In the genomic region with DNA sequence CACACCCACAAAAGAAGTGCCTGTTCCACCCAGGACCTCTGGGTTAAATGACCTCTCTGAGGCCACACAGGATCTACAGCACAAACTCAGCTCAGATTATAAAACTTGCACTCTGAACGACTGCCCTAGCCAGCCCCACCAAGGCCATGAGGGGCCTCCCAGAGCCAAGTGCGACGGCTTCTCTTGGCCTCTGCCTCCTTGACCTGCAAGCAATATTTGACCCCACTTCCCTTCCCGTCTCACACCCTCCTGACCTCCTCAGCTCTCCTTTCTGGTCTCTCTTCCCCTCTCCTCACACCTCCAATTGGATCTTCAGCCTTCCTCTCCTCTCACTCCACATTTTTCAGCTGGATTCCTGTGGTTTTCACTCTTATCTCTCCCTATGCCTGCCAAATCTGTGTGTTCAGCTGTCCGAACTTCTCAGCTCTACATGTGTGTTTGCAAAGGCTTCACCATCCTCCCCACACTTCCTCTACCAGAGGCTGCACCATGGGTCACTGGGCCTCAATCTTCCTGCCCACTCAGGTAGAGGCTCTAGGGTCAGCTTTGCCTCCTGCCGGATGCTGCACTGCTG, we compare ENCODE assay signal across 2 cellular contexts.
TF ChIP-seq lines count a peak whose summit lies in the region.

No MANE protein-coding gene starts in this region.

TF ChIP-seq in GM23338, 12 proteins besides CTCF, POLR2A, EP300 and RAD21 (continued from another document and continues in another):
- TF ChIP-seq, protein P1, sequence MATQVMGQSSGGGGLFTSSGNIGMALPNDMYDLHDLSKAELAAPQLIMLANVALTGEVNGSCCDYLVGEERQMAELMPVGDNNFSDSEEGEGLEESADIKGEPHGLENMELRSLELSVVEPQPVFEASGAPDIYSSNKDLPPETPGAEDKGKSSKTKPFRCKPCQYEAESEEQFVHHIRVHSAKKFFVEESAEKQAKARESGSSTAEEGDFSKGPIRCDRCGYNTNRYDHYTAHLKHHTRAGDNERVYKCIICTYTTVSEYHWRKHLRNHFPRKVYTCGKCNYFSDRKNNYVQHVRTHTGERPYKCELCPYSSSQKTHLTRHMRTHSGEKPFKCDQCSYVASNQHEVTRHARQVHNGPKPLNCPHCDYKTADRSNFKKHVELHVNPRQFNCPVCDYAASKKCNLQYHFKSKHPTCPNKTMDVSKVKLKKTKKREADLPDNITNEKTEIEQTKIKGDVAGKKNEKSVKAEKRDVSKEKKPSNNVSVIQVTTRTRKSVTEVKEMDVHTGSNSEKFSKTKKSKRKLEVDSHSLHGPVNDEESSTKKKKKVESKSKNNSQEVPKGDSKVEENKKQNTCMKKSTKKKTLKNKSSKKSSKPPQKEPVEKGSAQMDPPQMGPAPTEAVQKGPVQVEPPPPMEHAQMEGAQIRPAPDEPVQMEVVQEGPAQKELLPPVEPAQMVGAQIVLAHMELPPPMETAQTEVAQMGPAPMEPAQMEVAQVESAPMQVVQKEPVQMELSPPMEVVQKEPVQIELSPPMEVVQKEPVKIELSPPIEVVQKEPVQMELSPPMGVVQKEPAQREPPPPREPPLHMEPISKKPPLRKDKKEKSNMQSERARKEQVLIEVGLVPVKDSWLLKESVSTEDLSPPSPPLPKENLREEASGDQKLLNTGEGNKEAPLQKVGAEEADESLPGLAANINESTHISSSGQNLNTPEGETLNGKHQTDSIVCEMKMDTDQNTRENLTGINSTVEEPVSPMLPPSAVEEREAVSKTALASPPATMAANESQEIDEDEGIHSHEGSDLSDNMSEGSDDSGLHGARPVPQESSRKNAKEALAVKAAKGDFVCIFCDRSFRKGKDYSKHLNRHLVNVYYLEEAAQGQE (IDR thresholded peaks at IDR 0.05; ENCODE audit: unreplicated experiment), result no peak
- TF ChIP-seq JUNB (IDR thresholded peaks at IDR 0.05; ENCODE audit: unreplicated experiment), result no peak
- TF ChIP-seq, protein P2, sequence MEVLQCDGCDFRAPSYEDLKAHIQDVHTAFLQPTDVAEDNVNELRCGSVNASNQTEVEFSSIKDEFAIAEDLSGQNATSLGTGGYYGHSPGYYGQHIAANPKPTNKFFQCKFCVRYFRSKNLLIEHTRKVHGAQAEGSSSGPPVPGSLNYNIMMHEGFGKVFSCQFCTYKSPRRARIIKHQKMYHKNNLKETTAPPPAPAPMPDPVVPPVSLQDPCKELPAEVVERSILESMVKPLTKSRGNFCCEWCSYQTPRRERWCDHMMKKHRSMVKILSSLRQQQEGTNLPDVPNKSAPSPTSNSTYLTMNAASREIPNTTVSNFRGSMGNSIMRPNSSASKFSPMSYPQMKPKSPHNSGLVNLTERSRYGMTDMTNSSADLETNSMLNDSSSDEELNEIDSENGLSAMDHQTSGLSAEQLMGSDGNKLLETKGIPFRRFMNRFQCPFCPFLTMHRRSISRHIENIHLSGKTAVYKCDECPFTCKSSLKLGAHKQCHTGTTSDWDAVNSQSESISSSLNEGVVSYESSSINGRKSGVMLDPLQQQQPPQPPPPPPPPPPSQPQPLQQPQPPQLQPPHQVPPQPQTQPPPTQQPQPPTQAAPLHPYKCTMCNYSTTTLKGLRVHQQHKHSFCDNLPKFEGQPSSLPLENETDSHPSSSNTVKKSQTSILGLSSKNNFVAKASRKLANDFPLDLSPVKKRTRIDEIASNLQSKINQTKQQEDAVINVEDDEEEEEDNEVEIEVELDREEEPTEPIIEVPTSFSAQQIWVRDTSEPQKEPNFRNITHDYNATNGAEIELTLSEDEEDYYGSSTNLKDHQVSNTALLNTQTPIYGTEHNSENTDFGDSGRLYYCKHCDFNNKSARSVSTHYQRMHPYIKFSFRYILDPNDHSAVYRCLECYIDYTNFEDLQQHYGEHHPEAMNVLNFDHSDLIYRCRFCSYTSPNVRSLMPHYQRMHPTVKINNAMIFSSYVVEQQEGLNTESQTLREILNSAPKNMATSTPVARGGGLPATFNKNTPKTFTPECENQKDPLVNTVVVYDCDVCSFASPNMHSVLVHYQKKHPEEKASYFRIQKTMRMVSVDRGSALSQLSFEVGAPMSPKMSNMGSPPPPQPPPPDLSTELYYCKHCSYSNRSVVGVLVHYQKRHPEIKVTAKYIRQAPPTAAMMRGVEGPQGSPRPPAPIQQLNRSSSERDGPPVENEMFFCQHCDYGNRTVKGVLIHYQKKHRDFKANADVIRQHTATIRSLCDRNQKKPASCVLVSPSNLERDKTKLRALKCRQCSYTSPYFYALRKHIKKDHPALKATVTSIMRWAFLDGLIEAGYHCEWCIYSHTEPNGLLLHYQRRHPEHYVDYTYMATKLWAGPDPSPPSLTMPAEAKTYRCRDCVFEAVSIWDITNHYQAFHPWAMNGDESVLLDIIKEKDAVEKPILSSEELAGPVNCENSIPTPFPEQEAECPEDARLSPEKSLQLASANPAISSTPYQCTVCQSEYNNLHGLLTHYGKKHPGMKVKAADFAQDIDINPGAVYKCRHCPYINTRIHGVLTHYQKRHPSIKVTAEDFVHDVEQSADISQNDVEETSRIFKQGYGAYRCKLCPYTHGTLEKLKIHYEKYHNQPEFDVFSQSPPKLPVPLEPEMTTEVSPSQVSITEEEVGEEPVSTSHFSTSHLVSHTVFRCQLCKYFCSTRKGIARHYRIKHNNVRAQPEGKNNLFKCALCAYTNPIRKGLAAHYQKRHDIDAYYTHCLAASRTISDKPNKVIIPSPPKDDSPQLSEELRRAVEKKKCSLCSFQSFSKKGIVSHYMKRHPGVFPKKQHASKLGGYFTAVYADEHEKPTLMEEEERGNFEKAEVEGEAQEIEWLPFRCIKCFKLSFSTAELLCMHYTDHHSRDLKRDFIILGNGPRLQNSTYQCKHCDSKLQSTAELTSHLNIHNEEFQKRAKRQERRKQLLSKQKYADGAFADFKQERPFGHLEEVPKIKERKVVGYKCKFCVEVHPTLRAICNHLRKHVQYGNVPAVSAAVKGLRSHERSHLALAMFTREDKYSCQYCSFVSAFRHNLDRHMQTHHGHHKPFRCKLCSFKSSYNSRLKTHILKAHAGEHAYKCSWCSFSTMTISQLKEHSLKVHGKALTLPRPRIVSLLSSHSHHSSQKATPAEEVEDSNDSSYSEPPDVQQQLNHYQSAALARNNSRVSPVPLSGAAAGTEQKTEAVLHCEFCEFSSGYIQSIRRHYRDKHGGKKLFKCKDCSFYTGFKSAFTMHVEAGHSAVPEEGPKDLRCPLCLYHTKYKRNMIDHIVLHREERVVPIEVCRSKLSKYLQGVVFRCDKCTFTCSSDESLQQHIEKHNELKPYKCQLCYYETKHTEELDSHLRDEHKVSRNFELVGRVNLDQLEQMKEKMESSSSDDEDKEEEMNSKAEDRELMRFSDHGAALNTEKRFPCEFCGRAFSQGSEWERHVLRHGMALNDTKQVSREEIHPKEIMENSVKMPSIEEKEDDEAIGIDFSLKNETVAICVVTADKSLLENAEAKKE (CRISPR knock-in tag; IDR thresholded peaks at IDR 0.05), result no peak
- TF ChIP-seq EZH2phosphoT487 (IDR thresholded peaks at IDR 0.05; ENCODE audit: unreplicated experiment), result no peak
- no peak for TF ChIP-seq ZNF114 (CRISPR knock-in tag; IDR thresholded peaks at IDR 0.05)
- no peak for TF ChIP-seq POLR2AphosphoS5 (IDR thresholded peaks at IDR 0.05; ENCODE audit: low read depth)
- no peak for TF ChIP-seq EZH2 (IDR thresholded peaks at IDR 0.05; ENCODE audit: low read depth, unreplicated experiment)
- no peak for TF ChIP-seq CREB1 (CRISPR knock-in tag; IDR thresholded peaks at IDR 0.05; ENCODE audit: low read depth)
- no peak for TF ChIP-seq STAT1 (IDR thresholded peaks at IDR 0.05; ENCODE audit: unreplicated experiment)

TF ChIP-seq in SK-N-SH, 30 proteins besides CTCF, POLR2A, EP300 and RAD21 (continued from another document):
- TF ChIP-seq, protein P3, sequence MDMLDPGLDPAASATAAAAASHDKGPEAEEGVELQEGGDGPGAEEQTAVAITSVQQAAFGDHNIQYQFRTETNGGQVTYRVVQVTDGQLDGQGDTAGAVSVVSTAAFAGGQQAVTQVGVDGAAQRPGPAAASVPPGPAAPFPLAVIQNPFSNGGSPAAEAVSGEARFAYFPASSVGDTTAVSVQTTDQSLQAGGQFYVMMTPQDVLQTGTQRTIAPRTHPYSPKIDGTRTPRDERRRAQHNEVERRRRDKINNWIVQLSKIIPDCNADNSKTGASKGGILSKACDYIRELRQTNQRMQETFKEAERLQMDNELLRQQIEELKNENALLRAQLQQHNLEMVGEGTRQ (IDR thresholded peaks at IDR 0.05; ENCODE audit: borderline replicate concordance, low read depth, low read length), result no peak
- TF ChIP-seq FOXM1 (IDR thresholded peaks at IDR 0.05; ENCODE audit: low read depth), result no peak
- TF ChIP-seq MEF2A (IDR thresholded peaks at IDR 0.05; ENCODE audit: borderline replicate concordance, low read depth), result no peak
- TF ChIP-seq CHD2 (IDR thresholded peaks at IDR 0.05; ENCODE audit: low read length, partially characterized antibody), result no peak
- TF ChIP-seq, protein P4, sequence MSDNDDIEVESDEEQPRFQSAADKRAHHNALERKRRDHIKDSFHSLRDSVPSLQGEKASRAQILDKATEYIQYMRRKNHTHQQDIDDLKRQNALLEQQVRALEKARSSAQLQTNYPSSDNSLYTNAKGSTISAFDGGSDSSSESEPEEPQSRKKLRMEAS (IDR thresholded peaks at IDR 0.05; ENCODE audit: low read depth), result no peak
- TF ChIP-seq, protein P1 (IDR thresholded peaks at IDR 0.05; ENCODE audit: low read depth, low read length), result no peak
- TF ChIP-seq TCF12 (IDR thresholded peaks at IDR 0.05), result no peak
- no peak for TF ChIP-seq EZH2phosphoT487 (IDR thresholded peaks at IDR 0.05; ENCODE audit: borderline replicate concordance, low read depth)
- TF ChIP-seq, protein P5, sequence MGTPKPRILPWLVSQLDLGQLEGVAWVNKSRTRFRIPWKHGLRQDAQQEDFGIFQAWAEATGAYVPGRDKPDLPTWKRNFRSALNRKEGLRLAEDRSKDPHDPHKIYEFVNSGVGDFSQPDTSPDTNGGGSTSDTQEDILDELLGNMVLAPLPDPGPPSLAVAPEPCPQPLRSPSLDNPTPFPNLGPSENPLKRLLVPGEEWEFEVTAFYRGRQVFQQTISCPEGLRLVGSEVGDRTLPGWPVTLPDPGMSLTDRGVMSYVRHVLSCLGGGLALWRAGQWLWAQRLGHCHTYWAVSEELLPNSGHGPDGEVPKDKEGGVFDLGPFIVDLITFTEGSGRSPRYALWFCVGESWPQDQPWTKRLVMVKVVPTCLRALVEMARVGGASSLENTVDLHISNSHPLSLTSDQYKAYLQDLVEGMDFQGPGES (IDR thresholded peaks at IDR 0.05; ENCODE audit: low read depth, low read length), result no peak
- no peak for TF ChIP-seq FOSL2 (IDR thresholded peaks at IDR 0.05; ENCODE audit: borderline replicate concordance, low read depth)
- TF ChIP-seq, protein P6, sequence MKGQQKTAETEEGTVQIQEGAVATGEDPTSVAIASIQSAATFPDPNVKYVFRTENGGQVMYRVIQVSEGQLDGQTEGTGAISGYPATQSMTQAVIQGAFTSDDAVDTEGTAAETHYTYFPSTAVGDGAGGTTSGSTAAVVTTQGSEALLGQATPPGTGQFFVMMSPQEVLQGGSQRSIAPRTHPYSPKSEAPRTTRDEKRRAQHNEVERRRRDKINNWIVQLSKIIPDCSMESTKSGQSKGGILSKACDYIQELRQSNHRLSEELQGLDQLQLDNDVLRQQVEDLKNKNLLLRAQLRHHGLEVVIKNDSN (IDR thresholded peaks at IDR 0.05; ENCODE audit: borderline replicate concordance, low read depth), result no peak
- TF ChIP-seq, protein P7, sequence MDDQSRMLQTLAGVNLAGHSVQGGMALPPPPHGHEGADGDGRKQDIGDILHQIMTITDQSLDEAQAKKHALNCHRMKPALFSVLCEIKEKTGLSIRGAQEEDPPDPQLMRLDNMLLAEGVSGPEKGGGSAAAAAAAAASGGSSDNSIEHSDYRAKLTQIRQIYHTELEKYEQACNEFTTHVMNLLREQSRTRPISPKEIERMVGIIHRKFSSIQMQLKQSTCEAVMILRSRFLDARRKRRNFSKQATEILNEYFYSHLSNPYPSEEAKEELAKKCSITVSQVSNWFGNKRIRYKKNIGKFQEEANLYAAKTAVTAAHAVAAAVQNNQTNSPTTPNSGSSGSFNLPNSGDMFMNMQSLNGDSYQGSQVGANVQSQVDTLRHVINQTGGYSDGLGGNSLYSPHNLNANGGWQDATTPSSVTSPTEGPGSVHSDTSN (IDR thresholded peaks at IDR 0.05), result no peak
- no peak for TF ChIP-seq TEAD4 (IDR thresholded peaks at IDR 0.05; ENCODE audit: borderline replicate concordance, insufficient read depth)
- TF ChIP-seq MXI1 (IDR thresholded peaks at IDR 0.05; ENCODE audit: low read depth, low read length), result no peak
- TF ChIP-seq NRF1 (IDR thresholded peaks at IDR 0.05; ENCODE audit: low read depth, low read length), result no peak
- TF ChIP-seq JUND (IDR thresholded peaks at IDR 0.05), result no peak
